Comparison of ENCODE assay signal across 1 cellular context in genomic region chr16:54939537-54940278, GRCh38.
TF ChIP-seq lines count a peak whose summit lies in the region.

No MANE protein-coding gene starts in this region.

TF ChIP-seq in H1, 55 proteins besides CTCF, POLR2A, EP300 and RAD21:
- peak; percentile 55 for TF ChIP-seq EZH2 (IDR thresholded peaks at IDR 0.05; ENCODE audit: low read depth, low read length, severe bottlenecking)
- peak; percentile 55; the same call in 1 of the 2 replicates for TF ChIP-seq SUZ12 (IDR thresholded peaks at IDR 0.05; ENCODE audit: low read length)
- TF ChIP-seq JUN (IDR thresholded peaks at IDR 0.05; ENCODE audit: low read depth, low read length) = no peak
- no peak for TF ChIP-seq NANOG (IDR thresholded peaks at IDR 0.05; ENCODE audit: insufficient read depth, low read depth, low read length, poor library complexity, severe bottlenecking)
